Comparison of ENCODE assay signal across 13 cellular contexts in the genomic region with DNA sequence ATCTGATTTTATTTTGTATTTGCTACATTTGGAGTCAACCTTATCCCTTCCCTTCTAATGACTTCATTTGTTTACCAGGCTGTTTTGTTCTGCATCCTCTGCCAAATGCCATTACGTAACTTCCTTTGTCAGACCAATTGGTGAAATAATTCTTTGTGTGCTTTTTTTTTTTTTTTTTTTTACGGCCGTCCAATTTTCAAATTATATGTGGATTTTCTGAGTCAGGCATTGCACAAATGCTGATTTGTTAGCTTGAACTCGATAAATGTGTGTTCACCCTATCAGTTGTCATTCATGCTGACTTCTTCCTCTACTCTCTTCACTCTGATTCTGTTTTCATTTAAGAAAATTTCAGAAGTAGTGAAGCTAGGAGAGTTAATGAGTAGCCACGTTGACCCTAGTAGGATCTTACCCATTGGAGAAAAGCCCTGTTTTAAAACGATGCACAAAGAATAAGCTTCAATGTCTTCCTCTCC.
DNase-seq lines count a peak whose midpoint lies in the region; ATAC-seq and TF ChIP-seq lines count a peak whose summit lies in the region.
"Had no signal": no experiment of that assay in that cellular context is flagged by ENCODE, and none has a peak within 500 bp of the region (broad histone marks: within the 10 kb centered on the region; RNA-seq: fewer than 3 reads in every experiment).

No MANE protein-coding gene starts in this region.

- peak; percentile 10 for DNase-seq in A172 (ENCODE audit: low spot score)
- peak; percentile 26 for DNase-seq in LHCN-M2 (ENCODE audit: low read depth)
- peak; percentile 6 for DNase-seq in epithelial cell of prostate (ENCODE audit: low read depth, low spot score)
- DNase-seq in medulla oblongata (ENCODE audit: extremely low spot score) = peak; percentile 86
- no peak for DNase-seq in stimulated activated CD4-positive, alpha-beta T cell treated with anti-CD3 and anti-CD28 coated beads, Interleukin-4, amount 100 ng/mL, for 4 hours
- no peak for DNase-seq in hepatic stellate cell (ENCODE audit: low spot score)
- no peak for DNase-seq in omental fat pad (ENCODE audit: low spot score)
- DNase-seq: AML-193, spleen had no signal

- ATAC-seq in omental fat pad (ENCODE audit: low FRiP score) (no peak), HG02970 (IDR thresholded peaks at IDR 0.05; ENCODE audit: low FRiP score, unreplicated experiment) (no peak)
- ATAC-seq: WTC11 had no signal

- no peak for TF ChIP-seq CTCF in omental fat pad (IDR thresholded peaks at IDR 0.05)

- no peak overlapping the region for H3K27ac ChIP-seq in epithelial cell of prostate
- H3K27ac ChIP-seq: cardiac muscle cell, RWPE1, spleen had no signal

Comparison
In these comparisons a context has a peak if more than half of its experiments do, and no peak if none do; other contexts are left out.
1. DNase-seq: peak in A172 (single experiment), LHCN-M2 (single experiment), epithelial cell of prostate (single experiment) and medulla oblongata (single experiment); none in stimulated activated CD4-positive, alpha-beta T cell treated with anti-CD3 and anti-CD28 coated beads, Interleukin-4, amount 100 ng/mL, for 4 hours (0 of 2), hepatic stellate cell (single experiment) and omental fat pad (single experiment).